ENCODE assay signal across 33 cellular contexts in genomic region chr1:239736479-239736878, GRCh38.
"Had no signal": no experiment of that assay in that cellular context is flagged by ENCODE, and none has a peak within 500 bp of the region (broad histone marks: within the 10 kb centered on the region; RNA-seq: fewer than 3 reads in every experiment).

No MANE protein-coding gene starts in this region.

- H3K36me3 ChIP-seq: adrenal gland, brain microvascular endothelial cell, breast epithelium had no signal

- H3K27me3 ChIP-seq: adrenal gland, body of pancreas, brain microvascular endothelial cell, breast epithelium had no signal

- H3K9me3 ChIP-seq: adrenal gland, body of pancreas, breast epithelium had no signal

- FAIRE-seq: astrocyte had no signal

- DNase-seq: activated B cell treated with CpG ODN at 0.5 μM for 24 hours; activated CD4-positive, alpha-beta memory T cell treated with anti-CD3 and anti-CD28 coated beads for 36 hours; activated CD4-positive, alpha-beta T cell treated with anti-CD3 and anti-CD28 coated beads for 4 hours; activated CD4-positive, alpha-beta T cell treated with anti-CD3 and anti-CD28 coated beads, Interleukin-2, amount 10 ng/mL, durations not matched to agents 24 days and 14 days; activated CD4-positive, alpha-beta T cell treated with anti-CD3 and anti-CD28 coated beads, Interleukin-2, amount 50 U/mL, for 1 hour; activated CD4-positive, alpha-beta T cell treated with anti-CD3 and anti-CD28 coated beads, Interleukin-2, amount 50 U/mL, for 4 hours; activated CD4-positive, CD25-positive, alpha-beta regulatory T cell treated with anti-CD3 and anti-CD28 coated beads, Interleukin-2, amount 50 U/mL, for 72 hours; activated CD8-positive, alpha-beta memory T cell treated with anti-CD3 and anti-CD28 coated beads, Interleukin-2, amount 50 U/mL, for 4 hours; activated CD8-positive, alpha-beta T cell treated with anti-CD3 and anti-CD28 coated beads for 36 hours; activated effector memory CD4-positive, alpha-beta T cell treated with anti-CD3 and anti-CD28 coated beads, Interleukin-2, amount 50 U/mL, for 16 hours; activated gamma-delta T cell treated with Interleukin-2 at 50 U/mL for 16 hours; activated naive CD4-positive, alpha-beta T cell; activated naive CD4-positive, alpha-beta T cell treated with anti-CD3 and anti-CD28 coated beads for 36 hours; activated naive CD4-positive, alpha-beta T cell treated with anti-CD3 and anti-CD28 coated beads, Interleukin-2, amount 50 U/mL, for 16 hours; activated naive CD8-positive, alpha-beta T cell treated with anti-CD3 and anti-CD28 coated beads for 36 hours; activated T-cell treated with anti-CD3 and anti-CD28 coated beads for 4 hours; activated T-cell treated with anti-CD3 and anti-CD28 coated beads, Interleukin-2, amount 50 U/mL, for 1 hour; activated T-cell treated with anti-CD3 and anti-CD28 coated beads, Interleukin-2, amount 50 U/mL, for 4 hours; activated T-cell treated with anti-CD3 and anti-CD28 coated beads, Interleukin-2, amount 50 U/mL, for 72 hours; adrenal gland; amniotic stem cell; aorta; body of pancreas; brain microvascular endothelial cell; central memory CD4-positive, alpha-beta T cell; T-helper 1 cell; T-helper 2 cell; T-helper 9 cell had no signal

- ATAC-seq: activated CD8-positive, alpha-beta T cell treated with anti-CD3 and anti-CD28 coated beads for 36 hours; activated naive CD4-positive, alpha-beta T cell treated with anti-CD3 and anti-CD28 coated beads, Interleukin-2, amount 50 U/mL, for 72 hours; activated T-cell treated with anti-CD3 and anti-CD28 coated beads, Interleukin-2, amount 50 U/mL, for 4 hours; activated T-cell treated with anti-CD3 and anti-CD28 coated beads, Interleukin-2, amount 50 U/mL, for 72 hours; activated T-helper 17 cell treated with anti-CD3 and anti-CD28 coated beads, Interleukin-2, amount 50 U/mL, for 72 hours; body of pancreas had no signal

- H3K4me3 ChIP-seq: adrenal gland, body of pancreas, breast epithelium had no signal

- H3K4me1 ChIP-seq: adrenal gland, body of pancreas, breast epithelium had no signal

- H3K27ac ChIP-seq: adrenal gland, body of pancreas, brain microvascular endothelial cell, breast epithelium, VCaP had no signal
